In the genomic region with DNA sequence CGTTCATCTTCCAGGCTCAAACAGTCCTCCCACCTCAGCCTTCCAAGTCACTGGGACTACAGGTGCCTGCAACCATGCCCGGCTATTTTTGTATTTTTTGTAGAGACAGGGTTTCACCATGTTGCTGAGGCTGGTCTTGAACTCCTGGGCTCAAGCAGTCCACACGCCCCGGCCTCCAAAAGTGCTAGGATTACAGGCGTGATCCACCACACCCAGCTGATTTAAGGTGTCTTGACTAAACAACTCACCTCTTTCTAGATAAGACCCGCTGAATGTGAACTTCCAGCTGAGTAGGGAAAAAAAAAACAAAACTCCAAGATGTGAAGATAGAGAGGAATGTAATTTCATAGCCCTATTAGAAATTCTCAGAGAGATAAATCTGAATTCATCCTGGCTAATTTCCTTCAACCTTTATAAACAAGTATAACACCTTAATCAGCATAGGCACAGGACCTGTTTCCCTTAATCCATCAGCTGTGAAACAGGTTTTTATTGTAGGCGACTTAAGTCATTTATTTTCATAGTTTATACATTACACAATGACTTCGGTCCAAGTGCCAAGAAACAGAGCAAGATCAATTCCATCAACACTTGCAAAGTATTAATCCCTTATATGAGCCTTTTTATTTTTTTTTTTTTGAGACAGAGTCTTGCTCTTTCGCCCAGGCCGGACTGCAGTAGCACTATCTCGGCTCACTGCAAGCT, we compare ENCODE assay signal across 17 cellular contexts. TPM values are rescaled to one million over a fixed set of nuclear protein-coding genes. Genes with fewer than 3 reads are reported as not detected.
"Had no signal": no experiment of that assay in that cellular context is flagged by ENCODE, and none has a peak within 500 bp of the region (broad histone marks: within the 10 kb centered on the region; RNA-seq: fewer than 3 reads in every experiment).

No MANE protein-coding gene starts in this region.

- H3K27me3 ChIP-seq: gastroesophageal sphincter, upper lobe of left lung had no signal

- H3K4me2 ChIP-seq: smooth muscle cell had no signal

- H3K4me3 ChIP-seq: gastroesophageal sphincter, smooth muscle cell, upper lobe of left lung had no signal

- H3K4me1 ChIP-seq: gastroesophageal sphincter, upper lobe of left lung had no signal

- H3K9me3 ChIP-seq: gastroesophageal sphincter, upper lobe of left lung had no signal

- DNase-seq: activated CD4-positive, alpha-beta T cell treated with anti-CD3 and anti-CD28 coated beads, Interleukin-2, amount 50 U/mL, for 48 hours; activated CD8-positive, alpha-beta memory T cell treated with anti-CD3 and anti-CD28 coated beads, Interleukin-2, amount 10 ng/mL, durations not matched to agents 7 days and 5 days; activated effector memory CD4-positive, alpha-beta T cell treated with anti-CD3 and anti-CD28 coated beads, Interleukin-2, amount 50 U/mL, for 16 hours; activated T-cell treated with anti-CD3 and anti-CD28 coated beads, Interleukin-2, amount 50 U/mL, for 4 hours; amniotic stem cell; cerebellar nuclear complex; endodermal cell; midbrain; naive B cell; right cardiac atrium; substantia nigra; T-helper 17 cell; upper lobe of left lung had no signal

- H3K27ac ChIP-seq: gastroesophageal sphincter, upper lobe of left lung had no signal

- H3K36me3 ChIP-seq: gastroesophageal sphincter, upper lobe of left lung had no signal

RNA-seq across cellular contexts. Expression of gene HCAR2, which starts 51.5 kb away (rescaled TPM):
- total RNA-seq: activated CD8-positive, alpha-beta memory T cell treated with anti-CD3 and anti-CD28 coated beads, Interleukin-2, amount 10 ng/mL, durations not matched to agents 7 days and 5 days; activated T-cell treated with anti-CD3 and anti-CD28 coated beads, Interleukin-2, amount 50 U/mL, for 4 hours; dermis microvascular lymphatic vessel endothelial cell; endodermal cell had no signal
- polyA plus RNA-seq: fibroblast of lung had no signal
